In genomic region chr1:8423702-8424538, GRCh38 we compare ENCODE assay signal across 1 cellular context.
TF ChIP-seq lines count a peak whose summit lies in the region.

No MANE protein-coding gene starts in this region.

TF ChIP-seq in neural cell, 6 proteins besides CTCF, POLR2A, EP300 and RAD21 (continued from another document):
- TF ChIP-seq, protein P1, sequence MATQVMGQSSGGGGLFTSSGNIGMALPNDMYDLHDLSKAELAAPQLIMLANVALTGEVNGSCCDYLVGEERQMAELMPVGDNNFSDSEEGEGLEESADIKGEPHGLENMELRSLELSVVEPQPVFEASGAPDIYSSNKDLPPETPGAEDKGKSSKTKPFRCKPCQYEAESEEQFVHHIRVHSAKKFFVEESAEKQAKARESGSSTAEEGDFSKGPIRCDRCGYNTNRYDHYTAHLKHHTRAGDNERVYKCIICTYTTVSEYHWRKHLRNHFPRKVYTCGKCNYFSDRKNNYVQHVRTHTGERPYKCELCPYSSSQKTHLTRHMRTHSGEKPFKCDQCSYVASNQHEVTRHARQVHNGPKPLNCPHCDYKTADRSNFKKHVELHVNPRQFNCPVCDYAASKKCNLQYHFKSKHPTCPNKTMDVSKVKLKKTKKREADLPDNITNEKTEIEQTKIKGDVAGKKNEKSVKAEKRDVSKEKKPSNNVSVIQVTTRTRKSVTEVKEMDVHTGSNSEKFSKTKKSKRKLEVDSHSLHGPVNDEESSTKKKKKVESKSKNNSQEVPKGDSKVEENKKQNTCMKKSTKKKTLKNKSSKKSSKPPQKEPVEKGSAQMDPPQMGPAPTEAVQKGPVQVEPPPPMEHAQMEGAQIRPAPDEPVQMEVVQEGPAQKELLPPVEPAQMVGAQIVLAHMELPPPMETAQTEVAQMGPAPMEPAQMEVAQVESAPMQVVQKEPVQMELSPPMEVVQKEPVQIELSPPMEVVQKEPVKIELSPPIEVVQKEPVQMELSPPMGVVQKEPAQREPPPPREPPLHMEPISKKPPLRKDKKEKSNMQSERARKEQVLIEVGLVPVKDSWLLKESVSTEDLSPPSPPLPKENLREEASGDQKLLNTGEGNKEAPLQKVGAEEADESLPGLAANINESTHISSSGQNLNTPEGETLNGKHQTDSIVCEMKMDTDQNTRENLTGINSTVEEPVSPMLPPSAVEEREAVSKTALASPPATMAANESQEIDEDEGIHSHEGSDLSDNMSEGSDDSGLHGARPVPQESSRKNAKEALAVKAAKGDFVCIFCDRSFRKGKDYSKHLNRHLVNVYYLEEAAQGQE (IDR thresholded peaks at IDR 0.05; ENCODE audit: borderline replicate concordance): no peak
